ENCODE assay signal across 1 cellular context in the genomic region with DNA sequence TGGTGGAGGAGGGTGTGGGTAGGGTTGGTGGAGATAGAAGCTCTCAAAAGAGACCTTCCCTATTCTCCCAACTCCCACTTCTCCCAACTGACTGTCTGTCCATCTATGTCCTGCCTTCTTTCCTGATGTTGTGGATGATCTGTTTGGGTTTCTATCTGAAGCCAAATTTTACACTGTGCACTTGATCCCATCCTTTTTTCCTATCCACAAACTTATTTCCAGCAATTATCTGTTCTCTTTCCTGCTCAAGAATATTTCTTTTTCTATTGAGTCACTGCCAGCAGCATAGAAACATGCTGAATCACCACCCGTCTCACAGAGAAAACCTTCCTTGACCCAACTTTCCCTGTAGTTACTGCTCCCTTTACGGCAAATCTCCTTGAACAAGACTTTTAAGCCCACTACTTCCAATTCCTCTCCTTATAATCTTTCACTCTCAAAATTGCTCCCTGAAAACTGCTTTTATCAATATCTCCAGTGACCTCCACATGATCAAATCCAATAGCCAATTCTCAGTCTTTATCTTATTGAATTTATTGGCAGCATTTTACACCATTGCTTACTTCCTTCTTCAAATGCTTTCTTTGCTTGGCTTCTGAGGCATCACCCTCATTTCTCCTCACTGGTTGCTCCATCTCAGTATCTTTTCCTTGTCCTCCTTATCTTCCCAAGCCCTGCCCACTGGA.
TF ChIP-seq lines count a peak whose summit lies in the region.

No MANE protein-coding gene starts in this region.

TF ChIP-seq in K562, 482 proteins besides CTCF, POLR2A, EP300 and RAD21 (continued from another document and continues in another):
- TF ChIP-seq, protein P1, sequence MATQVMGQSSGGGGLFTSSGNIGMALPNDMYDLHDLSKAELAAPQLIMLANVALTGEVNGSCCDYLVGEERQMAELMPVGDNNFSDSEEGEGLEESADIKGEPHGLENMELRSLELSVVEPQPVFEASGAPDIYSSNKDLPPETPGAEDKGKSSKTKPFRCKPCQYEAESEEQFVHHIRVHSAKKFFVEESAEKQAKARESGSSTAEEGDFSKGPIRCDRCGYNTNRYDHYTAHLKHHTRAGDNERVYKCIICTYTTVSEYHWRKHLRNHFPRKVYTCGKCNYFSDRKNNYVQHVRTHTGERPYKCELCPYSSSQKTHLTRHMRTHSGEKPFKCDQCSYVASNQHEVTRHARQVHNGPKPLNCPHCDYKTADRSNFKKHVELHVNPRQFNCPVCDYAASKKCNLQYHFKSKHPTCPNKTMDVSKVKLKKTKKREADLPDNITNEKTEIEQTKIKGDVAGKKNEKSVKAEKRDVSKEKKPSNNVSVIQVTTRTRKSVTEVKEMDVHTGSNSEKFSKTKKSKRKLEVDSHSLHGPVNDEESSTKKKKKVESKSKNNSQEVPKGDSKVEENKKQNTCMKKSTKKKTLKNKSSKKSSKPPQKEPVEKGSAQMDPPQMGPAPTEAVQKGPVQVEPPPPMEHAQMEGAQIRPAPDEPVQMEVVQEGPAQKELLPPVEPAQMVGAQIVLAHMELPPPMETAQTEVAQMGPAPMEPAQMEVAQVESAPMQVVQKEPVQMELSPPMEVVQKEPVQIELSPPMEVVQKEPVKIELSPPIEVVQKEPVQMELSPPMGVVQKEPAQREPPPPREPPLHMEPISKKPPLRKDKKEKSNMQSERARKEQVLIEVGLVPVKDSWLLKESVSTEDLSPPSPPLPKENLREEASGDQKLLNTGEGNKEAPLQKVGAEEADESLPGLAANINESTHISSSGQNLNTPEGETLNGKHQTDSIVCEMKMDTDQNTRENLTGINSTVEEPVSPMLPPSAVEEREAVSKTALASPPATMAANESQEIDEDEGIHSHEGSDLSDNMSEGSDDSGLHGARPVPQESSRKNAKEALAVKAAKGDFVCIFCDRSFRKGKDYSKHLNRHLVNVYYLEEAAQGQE (CRISPR knock-in tag; IDR thresholded peaks at IDR 0.05; ENCODE audit: low read depth): 0 out of 2 replicates have a peak, but pooled peaks have one; percentile 7
- TF ChIP-seq FOXP1 (CRISPR knock-in tag; IDR thresholded peaks at IDR 0.05) (no peak), BRD9 (IDR thresholded peaks at IDR 0.05; ENCODE audit: low read depth, partially characterized antibody) (peak; percentile 70), ASH1L (IDR thresholded peaks at IDR 0.05; ENCODE audit: borderline replicate concordance, low read depth, partially characterized antibody) (peak; percentile 38), PTBP1 (IDR thresholded peaks at IDR 0.05; ENCODE audit: low read depth, low read length) (no peak), IFI16 (CRISPR knock-in tag; IDR thresholded peaks at IDR 0.05) (peak; percentile 4; the same call in 1 of the 2 replicates), FOS (IDR thresholded peaks at IDR 0.05; ENCODE audit: extremely low read depth, insufficient read length) (no peak), RFX5 (IDR thresholded peaks at IDR 0.05; ENCODE audit: low read depth, low read length) (no peak), SMAD3 (CRISPR knock-in tag; conservative IDR thresholded peaks at IDR 0.05) (no peak; the same call in 1 of the 2 replicates), CBFA2T2 (conservative IDR thresholded peaks at IDR 0.05) (no peak), ZNF695 (CRISPR knock-in tag; IDR thresholded peaks at IDR 0.05) (no peak), ZKSCAN3 (CRISPR knock-in tag; IDR thresholded peaks at IDR 0.05) (no peak), ZNF140 (CRISPR knock-in tag; IDR thresholded peaks at IDR 0.05) (no peak), MCM7 (IDR thresholded peaks at IDR 0.05) (0 out of 4 replicates have a peak, but pooled peaks of 1 of the 2 experiments have one; percentile 62), HCFC1 (IDR thresholded peaks at IDR 0.05; ENCODE audit: low read depth, low read length) (no peak), TRIM28 (IDR thresholded peaks at IDR 0.05) (no peak), CC2D1A (IDR thresholded peaks at IDR 0.05) (peak; percentile 13; the same call in 1 of the 2 replicates), RFX7 (CRISPR knock-in tag; IDR thresholded peaks at IDR 0.05) (no peak), KLF16 (IDR thresholded peaks at IDR 0.05) (no peak), ZNF232 (CRISPR knock-in tag; IDR thresholded peaks at IDR 0.05) (no peak), DDX20 (tag; IDR thresholded peaks at IDR 0.05; ENCODE audit: low read depth) (no peak), ZNF75A (CRISPR knock-in tag; IDR thresholded peaks at IDR 0.05) (no peak), ZNF76 (CRISPR knock-in tag; IDR thresholded peaks at IDR 0.05; ENCODE audit: borderline replicate concordance) (no peak), NEUROD1 (IDR thresholded peaks at IDR 0.05; ENCODE audit: borderline replicate concordance, low read depth, low read length, partially characterized antibody) (no peak), TCF7 (IDR thresholded peaks at IDR 0.05; ENCODE audit: borderline replicate concordance) (no peak), BDP1 (IDR thresholded peaks at IDR 0.05; ENCODE audit: insufficient read depth, insufficient read length) (no peak), NUFIP1 (IDR thresholded peaks at IDR 0.05; ENCODE audit: partially characterized antibody) (no peak), ZNF79 (CRISPR knock-in tag; IDR thresholded peaks at IDR 0.05; ENCODE audit: low read depth) (peak; percentile 54), MAFK (IDR thresholded peaks at IDR 0.05; ENCODE audit: low read length) (peak; percentile 87), NR1H2 (CRISPR knock-in tag; IDR thresholded peaks at IDR 0.05) (no peak), TSC22D4 (tag; IDR thresholded peaks at IDR 0.05) (no peak), PCBP1 (IDR thresholded peaks at IDR 0.05; ENCODE audit: low read depth, low read length, poor library complexity, severe bottlenecking) (no peak)
- TF ChIP-seq, protein P2, sequence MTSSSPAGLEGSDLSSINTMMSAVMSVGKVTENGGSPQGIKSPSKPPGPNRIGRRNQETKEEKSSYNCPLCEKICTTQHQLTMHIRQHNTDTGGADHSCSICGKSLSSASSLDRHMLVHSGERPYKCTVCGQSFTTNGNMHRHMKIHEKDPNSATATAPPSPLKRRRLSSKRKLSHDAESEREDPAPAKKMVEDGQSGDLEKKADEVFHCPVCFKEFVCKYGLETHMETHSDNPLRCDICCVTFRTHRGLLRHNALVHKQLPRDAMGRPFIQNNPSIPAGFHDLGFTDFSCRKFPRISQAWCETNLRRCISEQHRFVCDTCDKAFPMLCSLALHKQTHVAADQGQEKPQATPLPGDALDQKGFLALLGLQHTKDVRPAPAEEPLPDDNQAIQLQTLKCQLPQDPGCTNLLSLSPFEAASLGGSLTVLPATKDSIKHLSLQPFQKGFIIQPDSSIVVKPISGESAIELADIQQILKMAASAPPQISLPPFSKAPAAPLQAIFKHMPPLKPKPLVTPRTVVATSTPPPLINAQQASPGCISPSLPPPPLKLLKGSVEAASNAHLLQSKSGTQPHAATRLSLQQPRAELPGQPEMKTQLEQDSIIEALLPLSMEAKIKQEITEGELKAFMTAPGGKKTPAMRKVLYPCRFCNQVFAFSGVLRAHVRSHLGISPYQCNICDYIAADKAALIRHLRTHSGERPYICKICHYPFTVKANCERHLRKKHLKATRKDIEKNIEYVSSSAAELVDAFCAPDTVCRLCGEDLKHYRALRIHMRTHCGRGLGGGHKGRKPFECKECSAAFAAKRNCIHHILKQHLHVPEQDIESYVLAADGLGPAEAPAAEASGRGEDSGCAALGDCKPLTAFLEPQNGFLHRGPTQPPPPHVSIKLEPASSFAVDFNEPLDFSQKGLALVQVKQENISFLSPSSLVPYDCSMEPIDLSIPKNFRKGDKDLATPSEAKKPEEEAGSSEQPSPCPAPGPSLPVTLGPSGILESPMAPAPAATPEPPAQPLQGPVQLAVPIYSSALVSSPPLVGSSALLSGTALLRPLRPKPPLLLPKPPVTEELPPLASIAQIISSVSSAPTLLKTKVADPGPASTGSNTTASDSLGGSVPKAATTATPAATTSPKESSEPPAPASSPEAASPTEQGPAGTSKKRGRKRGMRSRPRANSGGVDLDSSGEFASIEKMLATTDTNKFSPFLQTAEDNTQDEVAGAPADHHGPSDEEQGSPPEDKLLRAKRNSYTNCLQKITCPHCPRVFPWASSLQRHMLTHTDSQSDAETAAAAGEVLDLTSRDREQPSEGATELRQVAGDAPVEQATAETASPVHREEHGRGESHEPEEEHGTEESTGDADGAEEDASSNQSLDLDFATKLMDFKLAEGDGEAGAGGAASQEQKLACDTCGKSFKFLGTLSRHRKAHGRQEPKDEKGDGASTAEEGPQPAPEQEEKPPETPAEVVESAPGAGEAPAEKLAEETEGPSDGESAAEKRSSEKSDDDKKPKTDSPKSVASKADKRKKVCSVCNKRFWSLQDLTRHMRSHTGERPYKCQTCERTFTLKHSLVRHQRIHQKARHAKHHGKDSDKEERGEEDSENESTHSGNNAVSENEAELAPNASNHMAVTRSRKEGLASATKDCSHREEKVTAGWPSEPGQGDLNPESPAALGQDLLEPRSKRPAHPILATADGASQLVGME (CRISPR knock-in tag; IDR thresholded peaks at IDR 0.05): no peak
- TF ChIP-seq, protein P3, sequence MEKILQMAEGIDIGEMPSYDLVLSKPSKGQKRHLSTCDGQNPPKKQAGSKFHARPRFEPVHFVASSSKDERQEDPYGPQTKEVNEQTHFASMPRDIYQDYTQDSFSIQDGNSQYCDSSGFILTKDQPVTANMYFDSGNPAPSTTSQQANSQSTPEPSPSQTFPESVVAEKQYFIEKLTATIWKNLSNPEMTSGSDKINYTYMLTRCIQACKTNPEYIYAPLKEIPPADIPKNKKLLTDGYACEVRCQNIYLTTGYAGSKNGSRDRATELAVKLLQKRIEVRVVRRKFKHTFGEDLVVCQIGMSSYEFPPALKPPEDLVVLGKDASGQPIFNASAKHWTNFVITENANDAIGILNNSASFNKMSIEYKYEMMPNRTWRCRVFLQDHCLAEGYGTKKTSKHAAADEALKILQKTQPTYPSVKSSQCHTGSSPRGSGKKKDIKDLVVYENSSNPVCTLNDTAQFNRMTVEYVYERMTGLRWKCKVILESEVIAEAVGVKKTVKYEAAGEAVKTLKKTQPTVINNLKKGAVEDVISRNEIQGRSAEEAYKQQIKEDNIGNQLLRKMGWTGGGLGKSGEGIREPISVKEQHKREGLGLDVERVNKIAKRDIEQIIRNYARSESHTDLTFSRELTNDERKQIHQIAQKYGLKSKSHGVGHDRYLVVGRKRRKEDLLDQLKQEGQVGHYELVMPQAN (IDR thresholded peaks at IDR 0.05; ENCODE audit: borderline replicate concordance): no peak
- TF ChIP-seq, protein P4, sequence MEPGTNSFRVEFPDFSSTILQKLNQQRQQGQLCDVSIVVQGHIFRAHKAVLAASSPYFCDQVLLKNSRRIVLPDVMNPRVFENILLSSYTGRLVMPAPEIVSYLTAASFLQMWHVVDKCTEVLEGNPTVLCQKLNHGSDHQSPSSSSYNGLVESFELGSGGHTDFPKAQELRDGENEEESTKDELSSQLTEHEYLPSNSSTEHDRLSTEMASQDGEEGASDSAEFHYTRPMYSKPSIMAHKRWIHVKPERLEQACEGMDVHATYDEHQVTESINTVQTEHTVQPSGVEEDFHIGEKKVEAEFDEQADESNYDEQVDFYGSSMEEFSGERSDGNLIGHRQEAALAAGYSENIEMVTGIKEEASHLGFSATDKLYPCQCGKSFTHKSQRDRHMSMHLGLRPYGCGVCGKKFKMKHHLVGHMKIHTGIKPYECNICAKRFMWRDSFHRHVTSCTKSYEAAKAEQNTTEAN (CRISPR knock-in tag; IDR thresholded peaks at IDR 0.05): no peak
- TF ChIP-seq, protein P5, sequence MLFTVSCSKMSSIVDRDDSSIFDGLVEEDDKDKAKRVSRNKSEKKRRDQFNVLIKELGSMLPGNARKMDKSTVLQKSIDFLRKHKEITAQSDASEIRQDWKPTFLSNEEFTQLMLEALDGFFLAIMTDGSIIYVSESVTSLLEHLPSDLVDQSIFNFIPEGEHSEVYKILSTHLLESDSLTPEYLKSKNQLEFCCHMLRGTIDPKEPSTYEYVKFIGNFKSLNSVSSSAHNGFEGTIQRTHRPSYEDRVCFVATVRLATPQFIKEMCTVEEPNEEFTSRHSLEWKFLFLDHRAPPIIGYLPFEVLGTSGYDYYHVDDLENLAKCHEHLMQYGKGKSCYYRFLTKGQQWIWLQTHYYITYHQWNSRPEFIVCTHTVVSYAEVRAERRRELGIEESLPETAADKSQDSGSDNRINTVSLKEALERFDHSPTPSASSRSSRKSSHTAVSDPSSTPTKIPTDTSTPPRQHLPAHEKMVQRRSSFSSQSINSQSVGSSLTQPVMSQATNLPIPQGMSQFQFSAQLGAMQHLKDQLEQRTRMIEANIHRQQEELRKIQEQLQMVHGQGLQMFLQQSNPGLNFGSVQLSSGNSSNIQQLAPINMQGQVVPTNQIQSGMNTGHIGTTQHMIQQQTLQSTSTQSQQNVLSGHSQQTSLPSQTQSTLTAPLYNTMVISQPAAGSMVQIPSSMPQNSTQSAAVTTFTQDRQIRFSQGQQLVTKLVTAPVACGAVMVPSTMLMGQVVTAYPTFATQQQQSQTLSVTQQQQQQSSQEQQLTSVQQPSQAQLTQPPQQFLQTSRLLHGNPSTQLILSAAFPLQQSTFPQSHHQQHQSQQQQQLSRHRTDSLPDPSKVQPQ (CRISPR knock-in tag; IDR thresholded peaks at IDR 0.05; ENCODE audit: borderline replicate concordance): no peak; the same call in 1 of the 2 replicates
- TF ChIP-seq, protein P6, sequence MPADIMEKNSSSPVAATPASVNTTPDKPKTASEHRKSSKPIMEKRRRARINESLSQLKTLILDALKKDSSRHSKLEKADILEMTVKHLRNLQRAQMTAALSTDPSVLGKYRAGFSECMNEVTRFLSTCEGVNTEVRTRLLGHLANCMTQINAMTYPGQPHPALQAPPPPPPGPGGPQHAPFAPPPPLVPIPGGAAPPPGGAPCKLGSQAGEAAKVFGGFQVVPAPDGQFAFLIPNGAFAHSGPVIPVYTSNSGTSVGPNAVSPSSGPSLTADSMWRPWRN (IDR thresholded peaks at IDR 0.05; ENCODE audit: low read depth): no peak
- TF ChIP-seq, protein P7, sequence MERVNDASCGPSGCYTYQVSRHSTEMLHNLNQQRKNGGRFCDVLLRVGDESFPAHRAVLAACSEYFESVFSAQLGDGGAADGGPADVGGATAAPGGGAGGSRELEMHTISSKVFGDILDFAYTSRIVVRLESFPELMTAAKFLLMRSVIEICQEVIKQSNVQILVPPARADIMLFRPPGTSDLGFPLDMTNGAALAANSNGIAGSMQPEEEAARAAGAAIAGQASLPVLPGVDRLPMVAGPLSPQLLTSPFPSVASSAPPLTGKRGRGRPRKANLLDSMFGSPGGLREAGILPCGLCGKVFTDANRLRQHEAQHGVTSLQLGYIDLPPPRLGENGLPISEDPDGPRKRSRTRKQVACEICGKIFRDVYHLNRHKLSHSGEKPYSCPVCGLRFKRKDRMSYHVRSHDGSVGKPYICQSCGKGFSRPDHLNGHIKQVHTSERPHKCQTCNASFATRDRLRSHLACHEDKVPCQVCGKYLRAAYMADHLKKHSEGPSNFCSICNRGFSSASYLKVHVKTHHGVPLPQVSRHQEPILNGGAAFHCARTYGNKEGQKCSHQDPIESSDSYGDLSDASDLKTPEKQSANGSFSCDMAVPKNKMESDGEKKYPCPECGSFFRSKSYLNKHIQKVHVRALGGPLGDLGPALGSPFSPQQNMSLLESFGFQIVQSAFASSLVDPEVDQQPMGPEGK (CRISPR knock-in tag; IDR thresholded peaks at IDR 0.05; ENCODE audit: borderline replicate concordance): no peak
- TF ChIP-seq, protein P8, sequence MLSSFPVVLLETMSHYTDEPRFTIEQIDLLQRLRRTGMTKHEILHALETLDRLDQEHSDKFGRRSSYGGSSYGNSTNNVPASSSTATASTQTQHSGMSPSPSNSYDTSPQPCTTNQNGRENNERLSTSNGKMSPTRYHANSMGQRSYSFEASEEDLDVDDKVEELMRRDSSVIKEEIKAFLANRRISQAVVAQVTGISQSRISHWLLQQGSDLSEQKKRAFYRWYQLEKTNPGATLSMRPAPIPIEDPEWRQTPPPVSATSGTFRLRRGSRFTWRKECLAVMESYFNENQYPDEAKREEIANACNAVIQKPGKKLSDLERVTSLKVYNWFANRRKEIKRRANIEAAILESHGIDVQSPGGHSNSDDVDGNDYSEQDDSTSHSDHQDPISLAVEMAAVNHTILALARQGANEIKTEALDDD (IDR thresholded peaks at IDR 0.05): 0 out of 2 replicates have a peak, but pooled peaks have one; percentile 29
